ENCODE assay signal across 19 cellular contexts in the genomic region with DNA sequence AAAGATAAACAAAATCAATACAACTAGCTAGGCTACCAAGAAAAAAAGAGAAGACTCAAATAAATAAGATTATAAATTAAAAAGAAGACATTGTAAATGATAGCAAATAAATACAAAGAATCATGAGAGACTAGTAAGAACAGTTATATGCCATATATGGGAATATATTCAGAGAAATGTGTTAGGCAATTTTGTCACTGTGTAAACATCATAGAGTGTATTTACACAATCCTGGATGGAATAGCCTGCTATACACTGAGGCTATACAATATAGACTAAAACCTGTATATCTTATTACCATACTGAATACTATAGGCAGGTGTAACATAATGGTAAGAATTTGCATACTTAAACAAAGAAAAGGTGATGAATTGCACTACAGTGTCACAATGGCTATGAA.
"Had no signal": no experiment of that assay in that cellular context is flagged by ENCODE, and none has a peak within 500 bp of the region (broad histone marks: within the 10 kb centered on the region; RNA-seq: fewer than 3 reads in every experiment).

No MANE protein-coding gene starts in this region.

- H3K36me3 Mint-ChIP-seq: stimulated activated naive B cell treated with anti-CD40 and anti-IgM and Interleukin-4, amounts not matched to agents 10 μg/mL and 1 μg/mL and 100 μg/mL, for 72 hours had no signal

- H3K4me2 ChIP-seq: hepatocyte had no signal

- H3K4me3 ChIP-seq: hepatocyte, psoas muscle, thoracic aorta, transverse colon had no signal

- H3K27me3 ChIP-seq: hepatocyte, transverse colon had no signal

- H3K27me3 Mint-ChIP-seq: naive B cell; stimulated activated naive B cell treated with anti-CD40 and anti-IgM and Interleukin-4, amounts not matched to agents 10 μg/mL and 1 μg/mL and 100 μg/mL, for 72 hours; stimulated activated naive CD8-positive, alpha-beta T cell treated with anti-CD3 and anti-CD28 coated beads, Interleukin-15, amount 100 ng/mL, for 72 hours had no signal

- H2AFZ ChIP-seq: hepatocyte had no signal

- H3K27ac Mint-ChIP-seq: endodermal cell; naive B cell; nephron; stimulated activated naive B cell treated with anti-CD40 and anti-IgM and Interleukin-4, amounts not matched to agents 10 μg/mL and 1 μg/mL and 100 μg/mL, for 72 hours; stimulated activated naive CD8-positive, alpha-beta T cell treated with anti-CD3 and anti-CD28 coated beads, Interleukin-15, amount 100 ng/mL, for 72 hours had no signal

- DNase-seq: dermis blood vessel endothelial cell; effector CD4-positive, alpha-beta T cell; endodermal cell; erythroblast; foreskin melanocyte; head of caudate nucleus; mesendoderm; naive B cell; psoas muscle; retina; stimulated activated CD4-positive, alpha-beta T cell treated with anti-CD3 and anti-CD28 coated beads, Interleukin-2, amount 100 ng/mL, for 24 hours; stimulated activated CD4-positive, alpha-beta T cell treated with anti-CD3 and anti-CD28 coated beads, Interleukin-4, amount 100 ng/mL, for 4 hours; stimulated activated naive B cell treated with anti-CD40 and anti-IgM and Interleukin-4, amounts not matched to agents 10 μg/mL and 1 μg/mL and 100 μg/mL, for 72 hours; stimulated activated naive CD8-positive, alpha-beta T cell treated with anti-CD3 and anti-CD28 coated beads, Interleukin-15, amount 100 ng/mL, for 72 hours; transverse colon had no signal

- H3K4me1 Mint-ChIP-seq: naive B cell; stimulated activated naive B cell treated with anti-CD40 and anti-IgM and Interleukin-4, amounts not matched to agents 10 μg/mL and 1 μg/mL and 100 μg/mL, for 72 hours; stimulated activated naive CD8-positive, alpha-beta T cell treated with anti-CD3 and anti-CD28 coated beads, Interleukin-15, amount 100 ng/mL, for 72 hours had no signal

- H3K79me2 ChIP-seq: hepatocyte had no signal

- ATAC-seq: psoas muscle; sciatic nerve; stimulated activated naive B cell treated with anti-CD40 and anti-IgM and Interleukin-4, amounts not matched to agents 10 μg/mL and 1 μg/mL and 100 μg/mL, for 72 hours; stimulated activated naive CD8-positive, alpha-beta T cell treated with anti-CD3 and anti-CD28 coated beads, Interleukin-15, amount 100 ng/mL, for 72 hours had no signal

- H3K36me3 ChIP-seq: thoracic aorta, transverse colon had no signal

- H3K4me3 Mint-ChIP-seq: endodermal cell; naive B cell; nephron; stimulated activated naive B cell treated with anti-CD40 and anti-IgM and Interleukin-4, amounts not matched to agents 10 μg/mL and 1 μg/mL and 100 μg/mL, for 72 hours; stimulated activated naive CD8-positive, alpha-beta T cell treated with anti-CD3 and anti-CD28 coated beads, Interleukin-15, amount 100 ng/mL, for 72 hours had no signal

- H3K27ac ChIP-seq: hepatocyte, psoas muscle, thoracic aorta, transverse colon had no signal
